27 cellular contexts compared by ENCODE assay signal in genomic region chr2:235279965-235280364, GRCh38.
"Had no signal": no experiment of that assay in that cellular context is flagged by ENCODE, and none has a peak within 500 bp of the region (broad histone marks: within the 10 kb centered on the region; RNA-seq: fewer than 3 reads in every experiment).

No MANE protein-coding gene starts in this region.

- H3K4me1 Mint-ChIP-seq: stimulated activated effector memory CD8-positive, alpha-beta T cell treated with anti-CD3 and anti-CD28 coated beads, Interleukin-12 subunit alpha, Interleukin-12 subunit beta, amount 100 ng/mL, for 72 hours; stimulated activated naive B cell treated with anti-CD40 and anti-IgM and Interleukin-4, amounts not matched to agents 10 μg/mL and 1 μg/mL and 100 μg/mL, for 72 hours; stimulated activated naive CD8-positive, alpha-beta T cell treated with anti-CD3 and anti-CD28 coated beads, Interleukin-15, amount 100 ng/mL, for 72 hours had no signal

- H3K4me3 Mint-ChIP-seq: stimulated activated effector memory CD8-positive, alpha-beta T cell treated with anti-CD3 and anti-CD28 coated beads, Interleukin-12 subunit alpha, Interleukin-12 subunit beta, amount 100 ng/mL, for 72 hours; stimulated activated naive B cell treated with anti-CD40 and anti-IgM and Interleukin-4, amounts not matched to agents 10 μg/mL and 1 μg/mL and 100 μg/mL, for 72 hours; stimulated activated naive CD8-positive, alpha-beta T cell treated with anti-CD3 and anti-CD28 coated beads, Interleukin-15, amount 100 ng/mL, for 72 hours; stimulated activated naive CD8-positive, alpha-beta T cell treated with anti-CD3 and anti-CD28 coated beads, Interleukin-15, Interleukin-2, amounts not matched to agents 100 ng/mL and 50 ng/mL, for 24 hours; type B pancreatic cell had no signal

- H3K27me3 ChIP-seq: stomach, suprapubic skin, testis, thyroid gland, tibial artery, tibial nerve, transverse colon, upper lobe of left lung, upper lobe of right lung, uterus, vagina had no signal

- H3K36me3 ChIP-seq: stomach, suprapubic skin, thoracic aorta, thyroid gland, tibial artery, tibial nerve, transverse colon, upper lobe of left lung, upper lobe of right lung, uterus, vagina had no signal

- H3K9me3 ChIP-seq: stomach, suprapubic skin, testis, thoracic aorta, thyroid gland, tibial artery, tibial nerve, transverse colon, upper lobe of left lung, upper lobe of right lung, uterus, vagina had no signal

- H3K4me1 ChIP-seq: stomach, suprapubic skin, testis, thyroid gland, tibial artery, tibial nerve, upper lobe of left lung, upper lobe of right lung, uterus, vagina had no signal

- H3K27ac Mint-ChIP-seq: stimulated activated effector memory CD8-positive, alpha-beta T cell treated with anti-CD3 and anti-CD28 coated beads, Interleukin-12 subunit alpha, Interleukin-12 subunit beta, amount 100 ng/mL, for 72 hours; stimulated activated naive B cell treated with anti-CD40 and anti-IgM and Interleukin-4, amounts not matched to agents 10 μg/mL and 1 μg/mL and 100 μg/mL, for 72 hours; stimulated activated naive CD8-positive, alpha-beta T cell treated with anti-CD3 and anti-CD28 coated beads, Interleukin-15, Interleukin-2, amounts not matched to agents 100 ng/mL and 50 ng/mL, for 24 hours; type B pancreatic cell had no signal

- ATAC-seq: stimulated activated effector memory CD8-positive, alpha-beta T cell treated with anti-CD3 and anti-CD28 coated beads, Interleukin-12 subunit alpha, Interleukin-12 subunit beta, amount 100 ng/mL, for 72 hours; stimulated activated naive B cell treated with anti-CD40 and anti-IgM and Interleukin-4, amounts not matched to agents 10 μg/mL and 1 μg/mL and 100 μg/mL, for 72 hours; stimulated activated naive CD8-positive, alpha-beta T cell treated with anti-CD3 and anti-CD28 coated beads, Interleukin-15, amount 100 ng/mL, for 72 hours; stimulated activated naive CD8-positive, alpha-beta T cell treated with anti-CD3 and anti-CD28 coated beads, Interleukin-15, Interleukin-2, amounts not matched to agents 100 U/mL and 50 U/mL, for 24 hours; upper lobe of right lung had no signal

- H3K36me3 Mint-ChIP-seq: stimulated activated effector memory CD8-positive, alpha-beta T cell treated with anti-CD3 and anti-CD28 coated beads, Interleukin-12 subunit alpha, Interleukin-12 subunit beta, amount 100 ng/mL, for 72 hours; stimulated activated naive B cell treated with anti-CD40 and anti-IgM and Interleukin-4, amounts not matched to agents 10 μg/mL and 1 μg/mL and 100 μg/mL, for 72 hours; type B pancreatic cell had no signal

- DNase-seq: stimulated activated CD4-positive, alpha-beta T cell treated with anti-CD3 and anti-CD28 coated beads, Interleukin-2, amount 100 ng/mL, for 48 hours; stimulated activated CD4-positive, alpha-beta T cell treated with anti-CD3 and anti-CD28 coated beads, Interleukin-4, amount 100 ng/mL, for 1 hour; stimulated activated CD4-positive, alpha-beta T cell treated with anti-CD3 and anti-CD28 coated beads, Interleukin-4, amount 100 ng/mL, for 24 hours; stimulated activated CD4-positive, alpha-beta T cell treated with anti-CD3 and anti-CD28 coated beads, Interleukin-4, amount 100 ng/mL, for 4 hours; stimulated activated CD8-positive, alpha-beta memory T cell treated with anti-CD3 and anti-CD28 coated beads, Interleukin-4, amount 100 ng/mL, for 48 hours; stimulated activated naive B cell treated with anti-CD40 and anti-IgM and Interleukin-4, amounts not matched to agents 10 μg/mL and 1 μg/mL and 100 μg/mL, for 72 hours; stimulated activated naive CD4-positive, alpha-beta T cell; stimulated activated naive CD4-positive, alpha-beta T cell treated with Interleukin-2 at 50 U/mL for 16 hours; stimulated activated naive CD8-positive, alpha-beta T cell treated with anti-CD3 and anti-CD28 coated beads, Interleukin-15, amount 100 ng/mL, for 72 hours; stimulated activated naive CD8-positive, alpha-beta T cell treated with anti-CD3 and anti-CD28 coated beads, Interleukin-15, Interleukin-2, amounts not matched to agents 100 U/mL and 50 U/mL, for 24 hours; stomach; substantia nigra; testis; thyroid gland; tibial artery; transverse colon; trophoblast cell; upper lobe of left lung; upper lobe of right lung; uterus had no signal

- H3K4me3 ChIP-seq: stomach, suprapubic skin, testis, thoracic aorta, thyroid gland, tibial artery, tibial nerve, transverse colon, upper lobe of left lung, upper lobe of right lung, uterus, vagina had no signal

- H3K27ac ChIP-seq: stomach, suprapubic skin, testis, thoracic aorta, thyroid gland, tibial artery, tibial nerve, transverse colon, upper lobe of left lung, upper lobe of right lung, uterus, vagina had no signal
